Comparison of ENCODE assay signal across 1 cellular context in genomic region chr1:169595764-169596711, GRCh38.
TF ChIP-seq lines count a peak whose summit lies in the region.

No MANE protein-coding gene starts in this region.

TF ChIP-seq in HepG2, 621 proteins besides CTCF, POLR2A, EP300 and RAD21 (continued from another document):
- no peak for TF ChIP-seq ZNF512 (CRISPR knock-in tag; IDR thresholded peaks at IDR 0.05)
- TF ChIP-seq RXRB (CRISPR knock-in tag; IDR thresholded peaks at IDR 0.05; ENCODE audit: borderline replicate concordance) = peak; percentile 36; the same call in 1 of the 2 replicates
- peak; percentile 71; the same call in 1 of the 2 replicates for TF ChIP-seq EHMT2 (IDR thresholded peaks at IDR 0.05; ENCODE audit: borderline replicate concordance, low read depth, low read length)
- peak; percentile 36; the same call in 1 of the 2 replicates for TF ChIP-seq ZNF574 (CRISPR knock-in tag; IDR thresholded peaks at IDR 0.05)
- TF ChIP-seq ZNF44 (CRISPR knock-in tag; IDR thresholded peaks at IDR 0.05) = no peak
- TF ChIP-seq THRA (CRISPR knock-in tag; IDR thresholded peaks at IDR 0.05; ENCODE audit: borderline replicate concordance) = 0 out of 2 replicates have a peak, but pooled peaks have one; percentile 13
- no peak for TF ChIP-seq GFI1 (CRISPR knock-in tag; IDR thresholded peaks at IDR 0.05; ENCODE audit: borderline replicate concordance)
- peak; percentile 65 for TF ChIP-seq SAP130 (CRISPR knock-in tag; IDR thresholded peaks at IDR 0.05; ENCODE audit: low read depth)
- no peak for TF ChIP-seq TEF (CRISPR knock-in tag; IDR thresholded peaks at IDR 0.05)
- peak; percentile 46; the same call in 1 of the 2 replicates for TF ChIP-seq HDAC2 (CRISPR knock-in tag; IDR thresholded peaks at IDR 0.05)
- 0 out of 2 replicates have a peak, but pooled peaks have one; percentile 29 for TF ChIP-seq ELF3 (CRISPR knock-in tag; IDR thresholded peaks at IDR 0.05)
- TF ChIP-seq ZNF281 (CRISPR knock-in tag; IDR thresholded peaks at IDR 0.05; ENCODE audit: borderline replicate concordance) = peak; percentile 26; the same call in 1 of the 2 replicates
- 0 out of 2 replicates have a peak, but pooled peaks have one; percentile 28 for TF ChIP-seq YEATS2 (CRISPR knock-in tag; IDR thresholded peaks at IDR 0.05; ENCODE audit: borderline replicate concordance)
- TF ChIP-seq ZNF335 (CRISPR knock-in tag; IDR thresholded peaks at IDR 0.05) = 0 out of 2 replicates have a peak, but pooled peaks have one; percentile 54
- peak; percentile 37; the same call in 1 of the 2 replicates for TF ChIP-seq KMT2B (CRISPR knock-in tag; IDR thresholded peaks at IDR 0.05)
- TF ChIP-seq LBX2 (CRISPR knock-in tag; IDR thresholded peaks at IDR 0.05; ENCODE audit: borderline replicate concordance) = no peak
- 0 out of 2 replicates have a peak, but pooled peaks have one; percentile 12 for TF ChIP-seq ETV5 (CRISPR knock-in tag; IDR thresholded peaks at IDR 0.05; ENCODE audit: borderline replicate concordance)
- TF ChIP-seq AFF4 (CRISPR knock-in tag; IDR thresholded peaks at IDR 0.05) = no peak
- TF ChIP-seq ZNF136 (CRISPR knock-in tag; IDR thresholded peaks at IDR 0.05; ENCODE audit: low read depth) = no peak
- no peak for TF ChIP-seq RNF2 (conservative IDR thresholded peaks at IDR 0.05; ENCODE audit: low read depth)
- 0 out of 2 replicates have a peak, but pooled peaks have one; percentile 29 for TF ChIP-seq ZFP36L1 (CRISPR knock-in tag; IDR thresholded peaks at IDR 0.05)
- TF ChIP-seq ZSCAN21 (CRISPR knock-in tag; IDR thresholded peaks at IDR 0.05; ENCODE audit: borderline replicate concordance) = 0 out of 2 replicates have a peak, but pooled peaks have one; percentile 51
- peak; percentile 53 for TF ChIP-seq RARA (CRISPR knock-in tag; IDR thresholded peaks at IDR 0.05)
- no peak for TF ChIP-seq SP140L (CRISPR knock-in tag; IDR thresholded peaks at IDR 0.05; ENCODE audit: borderline replicate concordance)
- peak; percentile 61; the same call in 1 of the 2 replicates for TF ChIP-seq ZNF331 (CRISPR knock-in tag; IDR thresholded peaks at IDR 0.05)
- TF ChIP-seq ETV6 (CRISPR knock-in tag; conservative IDR thresholded peaks at IDR 0.05) = no peak
- TF ChIP-seq ZBTB20 (CRISPR knock-in tag; IDR thresholded peaks at IDR 0.05; ENCODE audit: borderline replicate concordance, low read depth) = 0 out of 2 replicates have a peak, but pooled peaks have one; percentile 36
- no peak for TF ChIP-seq BRF2 (CRISPR knock-in tag; IDR thresholded peaks at IDR 0.05)
- TF ChIP-seq ZMYM2 (CRISPR knock-in tag; IDR thresholded peaks at IDR 0.05) = no peak
- no peak for TF ChIP-seq BATF2 (CRISPR knock-in tag; IDR thresholded peaks at IDR 0.05)
- 0 out of 2 replicates have a peak, but pooled peaks have one; percentile 47 for TF ChIP-seq ZNF724P (CRISPR knock-in tag; IDR thresholded peaks at IDR 0.05; ENCODE audit: borderline replicate concordance)
- 0 out of 4 replicates have a peak, but pooled peaks of 1 of the 2 experiments have one; percentile 39 for TF ChIP-seq KLF16 (CRISPR knock-in tag; IDR thresholded peaks at IDR 0.05)
- TF ChIP-seq ZNF232 (CRISPR knock-in tag; IDR thresholded peaks at IDR 0.05; ENCODE audit: borderline replicate concordance) = 0 out of 2 replicates have a peak, but pooled peaks have one; percentile 35
- TF ChIP-seq NR2F6 (IDR thresholded peaks at IDR 0.05) = no peak
- TF ChIP-seq NR2F6 (CRISPR knock-in tag; IDR thresholded peaks at IDR 0.05) = no peak
- TF ChIP-seq ERF (CRISPR knock-in tag; IDR thresholded peaks at IDR 0.05) = 0 out of 2 replicates have a peak, but pooled peaks have one; percentile 26
- peak; percentile 49; the same call in 1 of the 2 replicates for TF ChIP-seq ZNF792 (CRISPR knock-in tag; IDR thresholded peaks at IDR 0.05)
- no peak for TF ChIP-seq ZNF484 (CRISPR knock-in tag; IDR thresholded peaks at IDR 0.05; ENCODE audit: borderline replicate concordance, low read depth)
